Comparison of ENCODE assay signal across 16 cellular contexts in the genomic region with DNA sequence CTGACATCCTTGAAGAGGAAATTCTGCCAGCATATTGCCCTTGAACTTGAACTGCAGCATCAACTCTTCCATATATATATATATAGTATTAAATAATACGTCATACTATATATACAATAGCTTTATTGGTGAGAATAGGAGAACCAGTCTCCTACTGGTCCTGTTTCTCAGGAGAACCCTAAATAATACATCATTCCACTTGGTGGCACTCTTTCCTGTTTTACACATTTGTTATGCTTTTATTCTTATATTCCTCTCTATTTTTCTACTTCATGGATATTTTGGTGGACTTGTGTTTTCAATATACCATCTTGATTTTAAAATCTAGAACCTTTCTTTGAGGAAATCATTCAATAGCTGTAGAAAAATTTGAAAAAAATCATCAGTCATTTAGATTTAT.
A peak's percentile ranks its signal among the peaks of the same experiment; 100 is the strongest.
DNase-seq lines count a peak whose midpoint lies in the region; ATAC-seq and TF ChIP-seq lines count a peak whose summit lies in the region.
"Had no signal": no experiment of that assay in that cellular context is flagged by ENCODE, and none has a peak within 500 bp of the region (broad histone marks: within the 10 kb centered on the region; RNA-seq: fewer than 3 reads in every experiment).

No MANE protein-coding gene starts in this region.

- H3K56ac ChIP-seq in IMR-90 (ENCODE audit: extremely low read depth, insufficient read depth, low read length), result no peak overlapping the region

- H3K4me2 ChIP-seq in IMR-90 (ENCODE audit: low read depth, low read length), result no peak overlapping the region

- H2AK5ac ChIP-seq in IMR-90 (ENCODE audit: low read depth, low read length), result no peak overlapping the region

- H3K27ac ChIP-seq in IMR-90 (ENCODE audit: insufficient read depth, low read length), result no peak overlapping the region
- no peak overlapping the region for H3K27ac ChIP-seq in brain microvascular endothelial cell
- no peak overlapping the region for H3K27ac ChIP-seq in right lobe of liver
- H3K27ac ChIP-seq: WERI-Rb-1 had no signal

- CTCF ChIA-PET in IMR-90 (lab: Yijun Ruan, JAX), result interaction anchor here (0.7 kb wide), 1 partner anchor 44 kb away, joined by 6 read pairs; no protein-coding TSS in a partner anchor

- H3K27me3 ChIP-seq in IMR-90 (ENCODE audit: control insufficient read depth, insufficient read depth, low read length) (no peaks in the 10 kb centered on the region), brain microvascular endothelial cell (replicated peaks) (no peaks in the 10 kb centered on the region), right lobe of liver (no peaks in the 10 kb centered on the region)

- no peak for TF ChIP-seq POLR2A in IMR-90 (IDR thresholded peaks at IDR 0.05; ENCODE audit: low read depth, low read length)
- TF ChIP-seq POLR2A in right lobe of liver (IDR thresholded peaks at IDR 0.05), result no peak

- no peaks in the 10 kb centered on the region for H3K79me1 ChIP-seq in IMR-90 (ENCODE audit: low read depth in 1 of 2, low read length in 2 of 2)

- in situ Hi-C loops in IMR-90 (cut with MboI; ENCODE audit: low sequenced_read_pairs), result no loop called here
- in situ Hi-C loops in brain microvascular endothelial cell (cut with HindIII; ENCODE audit: low pct_ligation_motif_present, low sequenced_read_pairs), result no loop called here

- H3K4me3 ChIP-seq in IMR-90 (ENCODE audit: insufficient read depth, low read depth, low read length) (no peak overlapping the region), brain microvascular endothelial cell (ENCODE audit: low read depth, low read length) (no peak overlapping the region), right lobe of liver (no peak overlapping the region)
- H3K4me3 ChIP-seq: HAP-1, K562 had no signal

- no CpG with 5 or more reads among the region's 1 CpG for WGBS in IMR-90 (ENCODE audit: extremely low coverage in 2 of 2, insufficient read length in 1 of 2), 2 experiments
- WGBS in right lobe of liver (ENCODE audit: insufficient coverage, low coverage, low lambda C conversion rate, missing lambda C conversion rate), result 40% methylated on average over 1 of the region's 1 CpG

- no peak overlapping the region for H2AFZ ChIP-seq in IMR-90 (replicated peaks; ENCODE audit: low read length, poor library complexity)

- ATAC-seq in IMR-90 (ENCODE audit: low read depth), result peak; percentile 44; the same call in 1 of the 2 replicates
- no peak for ATAC-seq in right lobe of liver
- ATAC-seq in HG03280 (IDR thresholded peaks at IDR 0.05; ENCODE audit: unreplicated experiment), result no peak
- no peak for ATAC-seq in HG02840 (IDR thresholded peaks at IDR 0.05; ENCODE audit: low FRiP score, unreplicated experiment)
- ATAC-seq: K562, natural killer cell had no signal

- no peak overlapping the region for H4K91ac ChIP-seq in IMR-90 (ENCODE audit: insufficient read depth, low read depth, low read length)

- no peak overlapping the region for H2AK9ac ChIP-seq in IMR-90 (replicated peaks; ENCODE audit: low read depth, low read length, poor library complexity)

- no peak overlapping the region for H2BK5ac ChIP-seq in IMR-90 (ENCODE audit: low read depth, low read length, poor library complexity, severe bottlenecking)

- no peak overlapping the region for H2BK20ac ChIP-seq in IMR-90 (ENCODE audit: low read depth, low read length)

- POLR2A ChIA-PET in IMR-90 (lab: Charles Lee; ENCODE audit: unreplicated experiment), result no interaction called here

- dilution Hi-C loops in IMR-90 (cut with HindIII; ENCODE audit: low sequenced_read_pairs, unreplicated experiment), result no loop called here

- no peaks in the 10 kb centered on the region for H4K20me1 ChIP-seq in IMR-90 (ENCODE audit: insufficient read depth, low read length)

- DNase-seq in AG20443 (ENCODE audit: low spot score) (peak; percentile 17), IMR-90 (peak; percentile 19), brain microvascular endothelial cell (peak; percentile 9), right lobe of liver (no peak), Ammon's horn (ENCODE audit: low spot score) (no peak), kidney tubule cell (ENCODE audit: low spot score) (no peak)
- DNase-seq: activated T-cell treated with anti-CD3 and anti-CD28 coated beads for 4 hours, aorta, natural killer cell, NCI-H345, Right ventricle myocardium superior, WERI-Rb-1 had no signal

- H3K36me3 ChIP-seq in IMR-90 (ENCODE audit: control insufficient read depth, insufficient read depth, low read length) (no peaks in the 10 kb centered on the region), brain microvascular endothelial cell (replicated peaks) (no peaks in the 10 kb centered on the region), right lobe of liver (no peaks in the 10 kb centered on the region)
- H3K36me3 ChIP-seq: HAP-1, WERI-Rb-1 had no signal

- no peak overlapping the region for H3K4ac ChIP-seq in IMR-90 (ENCODE audit: low read depth, low read length)

- no peak overlapping the region for H2BK15ac ChIP-seq in IMR-90 (ENCODE audit: low read depth, low read length)

- H2BK120ac ChIP-seq in IMR-90 (ENCODE audit: low read depth, low read length), result no peak overlapping the region

- no peak overlapping the region for H3K14ac ChIP-seq in IMR-90 (replicated peaks; ENCODE audit: low read depth, low read length)

- H3K4me1 ChIP-seq in IMR-90 (ENCODE audit: control insufficient read depth, insufficient read depth, low read length) (no peaks in the 10 kb centered on the region), right lobe of liver (no peaks in the 10 kb centered on the region)
- H3K4me1 ChIP-seq: HAP-1 had no signal

- no peaks in the 10 kb centered on the region for H3K9me1 ChIP-seq in IMR-90 (ENCODE audit: insufficient read depth, low read length)

- no TSS peak for BruUV-seq in IMR-90 (replicated peaks; lab: Mats Ljungman, UMichigan)

- H3K18ac ChIP-seq in IMR-90 (ENCODE audit: low read depth, low read length), result no peak overlapping the region

- peak; percentile 32; the same call in 1 of the 2 replicates for TF ChIP-seq RAD21 in IMR-90 (IDR thresholded peaks at IDR 0.05; ENCODE audit: low read length)

- H3K9me3 ChIP-seq in IMR-90 (ENCODE audit: control insufficient read depth, insufficient read depth, low read length), result no peaks in the 10 kb centered on the region
- H3K9me3 ChIP-seq in right lobe of liver, result no peaks in the 10 kb centered on the region
- H3K9me3 ChIP-seq: HAP-1 had no signal

- H3K23ac ChIP-seq in IMR-90 (ENCODE audit: low read depth, low read length), result no peak overlapping the region

- no peak overlapping the region for H4K5ac ChIP-seq in IMR-90 (ENCODE audit: low read depth, low read length)

- no peak overlapping the region for H3K9ac ChIP-seq in IMR-90 (ENCODE audit: low read depth, low read length)

- intact Hi-C loops in IMR-90 (cut with micrococcal nuclease), result loop anchor here (1.0 kb wide), 1 partner anchor 46 kb away; no protein-coding TSS in a partner anchor
- intact Hi-C loops in right lobe of liver (cut with DNase I), result no loop called here

- no peak overlapping the region for H4K8ac ChIP-seq in IMR-90 (ENCODE audit: low read depth in 2 of 2, low read length in 2 of 2)

- TF ChIP-seq CTCF in IMR-90 (conservative IDR thresholded peaks at IDR 0.05; ENCODE audit: low read depth, low read length) (peak; percentile 45), brain microvascular endothelial cell (IDR thresholded peaks at IDR 0.05; ENCODE audit: low read depth, low read length, missing control alignments) (peak; percentile 16), right lobe of liver (IDR thresholded peaks at IDR 0.05) (peak in 3 of 4 donors; percentile 25 to 38 (median 30))

TF ChIP-seq in IMR-90, 13 proteins besides CTCF, POLR2A, EP300 and RAD21:
- no peak for TF ChIP-seq BHLHE40 (IDR thresholded peaks at IDR 0.05; ENCODE audit: low read depth, low read length)
- TF ChIP-seq, protein P1, sequence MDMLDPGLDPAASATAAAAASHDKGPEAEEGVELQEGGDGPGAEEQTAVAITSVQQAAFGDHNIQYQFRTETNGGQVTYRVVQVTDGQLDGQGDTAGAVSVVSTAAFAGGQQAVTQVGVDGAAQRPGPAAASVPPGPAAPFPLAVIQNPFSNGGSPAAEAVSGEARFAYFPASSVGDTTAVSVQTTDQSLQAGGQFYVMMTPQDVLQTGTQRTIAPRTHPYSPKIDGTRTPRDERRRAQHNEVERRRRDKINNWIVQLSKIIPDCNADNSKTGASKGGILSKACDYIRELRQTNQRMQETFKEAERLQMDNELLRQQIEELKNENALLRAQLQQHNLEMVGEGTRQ (IDR thresholded peaks at IDR 0.05; ENCODE audit: low read depth, low read length), result no peak
- no peak for TF ChIP-seq MAFK (IDR thresholded peaks at IDR 0.05; ENCODE audit: low read depth, low read length)
- peak; percentile 22; the same call in 1 of the 2 replicates for TF ChIP-seq SMC3 (IDR thresholded peaks at IDR 0.05; ENCODE audit: low read depth, low read length)

Comparison
In these comparisons a context has a peak if more than half of its experiments do, and no peak if none do; other contexts are left out.
1. DNase-seq: peak in AG20443 (single experiment), IMR-90 (single experiment) and brain microvascular endothelial cell (single experiment); none in right lobe of liver (0 of 3), Ammon's horn (single experiment) and kidney tubule cell (single experiment).
2. Peak in every context shown above with its lines, with median percentiles within 50 percentile points of each other: CTCF ChIP-seq.